In the genomic region with DNA sequence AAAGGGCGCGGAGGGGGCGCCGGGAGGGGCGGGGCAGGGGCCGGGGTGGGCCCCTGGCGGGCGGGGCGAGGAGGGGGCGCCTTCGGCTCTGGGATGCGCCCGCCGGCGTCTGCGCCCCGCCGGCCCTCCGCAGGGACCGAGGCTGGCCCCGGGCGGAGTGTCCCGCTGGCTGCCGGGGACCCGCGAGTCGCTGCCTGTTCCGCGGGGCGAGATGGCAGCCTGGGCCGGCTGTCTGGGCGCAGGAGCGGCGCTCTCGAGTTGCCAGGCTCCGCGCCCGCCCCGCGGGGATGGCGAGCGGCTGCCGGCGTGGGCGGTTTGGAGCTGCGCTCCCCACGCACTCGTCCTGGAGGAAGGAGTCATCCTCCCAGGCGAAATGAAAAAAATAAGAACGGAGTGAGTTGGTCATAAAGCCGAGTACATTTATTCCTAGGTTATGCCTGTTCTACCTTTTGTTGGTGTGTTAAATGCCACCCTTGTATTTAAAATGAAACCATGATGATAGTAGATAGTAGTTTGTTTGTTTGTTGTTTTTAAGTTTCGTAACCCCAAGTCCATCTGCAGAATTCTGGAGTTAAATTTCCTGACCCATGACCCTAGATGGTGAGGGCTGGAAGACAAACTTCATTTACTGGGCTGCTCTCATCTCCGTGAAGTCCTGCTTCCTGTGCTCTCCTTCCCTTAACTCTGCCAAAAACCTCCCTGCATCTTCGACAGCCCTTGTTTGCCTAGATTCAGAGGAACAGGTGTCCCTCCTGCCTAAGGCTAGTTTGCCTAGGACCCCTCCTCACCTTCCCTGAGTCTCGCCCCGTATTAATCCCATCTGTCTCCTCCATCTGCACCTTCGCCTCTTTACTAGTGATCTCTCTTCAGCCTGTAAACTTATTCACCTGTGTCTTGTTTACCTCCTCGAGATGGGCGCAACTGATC, we compare ENCODE assay signal across 8 cellular contexts. TPM values are rescaled to one million over a fixed set of nuclear protein-coding genes. Genes with fewer than 3 reads are reported as not detected.
DNase-seq lines count a peak whose midpoint lies in the region; ATAC-seq and TF ChIP-seq lines count a peak whose summit lies in the region.

No MANE protein-coding gene starts in this region.

- peak; percentile 43 for DNase-seq in NCI-H748 (lab: John Stamatoyannopoulos, UW; ENCODE audit: unreplicated experiment)
- DNase-seq in NCI-H748 treated with DMSO at 0.1 percent for 48 hours (lab: John Stamatoyannopoulos, UW), result no peak
- peak; percentile 39 for DNase-seq in activated CD8-positive, alpha-beta memory T cell treated with anti-CD3 and anti-CD28 coated beads, Interleukin-2, amount 10 ng/mL, durations not matched to agents 7 days and 5 days
- no peak for DNase-seq in epithelial cell of proximal tubule (ENCODE audit: low read depth)
- DNase-seq in thoracic aorta (ENCODE audit: low spot score), result no peak
- no peak for DNase-seq in DMS153 (lab: John Stamatoyannopoulos, UW)

- H3K36me3 Mint-ChIP-seq in activated CD8-positive, alpha-beta memory T cell treated with anti-CD3 and anti-CD28 coated beads, Interleukin-2, amount 10 ng/mL, durations not matched to agents 7 days and 5 days, result no peaks in the 10 kb centered on the region

- TF ChIP-seq CTCF in epithelial cell of proximal tubule (conservative IDR thresholded peaks at IDR 0.05; ENCODE audit: low read depth, low read length), result no peak
- no peak for TF ChIP-seq CTCF in thoracic aorta (IDR thresholded peaks at IDR 0.05)

- H3K27ac ChIP-seq in muscle layer of colon (ENCODE audit: low read depth, low read length) (peak overlapping the region; percentile 69), thoracic aorta (no peak overlapping the region)

- H3K4me1 ChIP-seq in muscle layer of colon (ENCODE audit: insufficient read depth, low read length), result peaks cover 11% of the 10 kb centered on the region
- H3K4me1 ChIP-seq in thoracic aorta (ENCODE audit: control insufficient read depth in 1 of 2, low read depth in 2 of 2), result peaks cover 0 to 16% of the 10 kb centered on the region in 2 donors

- peak overlapping the region; percentile 53 for H3K4me3 ChIP-seq in epithelial cell of proximal tubule (ENCODE audit: low read depth, low read length)
- H3K4me3 ChIP-seq in muscle layer of colon (ENCODE audit: low read depth in 1 of 2, low read length in 2 of 2), result peak overlapping the region; percentile 56 to 73
- peak overlapping the region; percentile 82 for H3K4me3 ChIP-seq in thoracic aorta

- H3K4me3 Mint-ChIP-seq in activated CD8-positive, alpha-beta memory T cell treated with anti-CD3 and anti-CD28 coated beads, Interleukin-2, amount 10 ng/mL, durations not matched to agents 7 days and 5 days, result peak overlapping the region; percentile 63

- H3K4me1 Mint-ChIP-seq in activated CD8-positive, alpha-beta memory T cell treated with anti-CD3 and anti-CD28 coated beads, Interleukin-2, amount 10 ng/mL, durations not matched to agents 7 days and 5 days, result peaks cover 14% of the 10 kb centered on the region

- H3K9me3 ChIP-seq in muscle layer of colon (ENCODE audit: low read length), result no peaks in the 10 kb centered on the region
- H3K9me3 ChIP-seq in thoracic aorta, result no peaks in the 10 kb centered on the region

- H3K27me3 ChIP-seq in muscle layer of colon (ENCODE audit: control insufficient read depth in 1 of 2, insufficient read depth in 2 of 2, low read length in 2 of 2), result no peaks in the 10 kb centered on the region
- no peaks in the 10 kb centered on the region for H3K27me3 ChIP-seq in thoracic aorta (replicated peaks; ENCODE audit: insufficient read depth)

- peak; percentile 50 for ATAC-seq in activated CD8-positive, alpha-beta memory T cell treated with anti-CD3 and anti-CD28 coated beads, Interleukin-2, amount 10 ng/mL, durations not matched to agents 7 days and 5 days
- ATAC-seq in thoracic aorta (ENCODE audit: insufficient number of reproducible peaks, low FRiP score, low read depth) (no peak), HG03342 (IDR thresholded peaks at IDR 0.05; ENCODE audit: unreplicated experiment) (no peak)

- CTCF ChIA-PET in activated CD8-positive, alpha-beta memory T cell treated with anti-CD3 and anti-CD28 coated beads, Interleukin-2, amount 10 ng/mL, durations not matched to agents 7 days and 5 days (lab: Charles Lee), result interaction anchor here (1.3 to 5.4 kb wide), 6 partner anchors 9 to 79 kb away, joined by 3 to 29 read pairs (median 6); no protein-coding TSS in a partner anchor

- H3K36me3 ChIP-seq in muscle layer of colon (ENCODE audit: insufficient read depth, low read length) (no peaks in the 10 kb centered on the region), thoracic aorta (no peaks in the 10 kb centered on the region)

- H3K27me3 Mint-ChIP-seq in activated CD8-positive, alpha-beta memory T cell treated with anti-CD3 and anti-CD28 coated beads, Interleukin-2, amount 10 ng/mL, durations not matched to agents 7 days and 5 days, result peaks cover 51% of the 10 kb centered on the region

- H3K9me3 Mint-ChIP-seq in activated CD8-positive, alpha-beta memory T cell treated with anti-CD3 and anti-CD28 coated beads, Interleukin-2, amount 10 ng/mL, durations not matched to agents 7 days and 5 days (ENCODE audit: low read depth), result no peaks in the 10 kb centered on the region

- H3K27ac Mint-ChIP-seq in activated CD8-positive, alpha-beta memory T cell treated with anti-CD3 and anti-CD28 coated beads, Interleukin-2, amount 10 ng/mL, durations not matched to agents 7 days and 5 days, result no peak overlapping the region

- peak overlapping the region; percentile 22 for H3K9ac ChIP-seq in muscle layer of colon (ENCODE audit: low read length)

RNA-seq across cellular contexts. Expression of a gene that starts 32.8 kb away (rescaled TPM):
- total RNA-seq in activated CD8-positive, alpha-beta memory T cell treated with anti-CD3 and anti-CD28 coated beads, Interleukin-2, amount 10 ng/mL, durations not matched to agents 7 days and 5 days, result 100 to 1,000 TPM; 192 to 234 TPM
- total RNA-seq in epithelial cell of proximal tubule, result 306 and 357 TPM in 2 replicates
- 100 to 1,000 TPM; 125 to 166 TPM for total RNA-seq in thoracic aorta

RNA-seq across cellular contexts. Expression of a gene that starts 54.7 kb away (rescaled TPM):
- not detected for total RNA-seq in activated CD8-positive, alpha-beta memory T cell treated with anti-CD3 and anti-CD28 coated beads, Interleukin-2, amount 10 ng/mL, durations not matched to agents 7 days and 5 days
- total RNA-seq in epithelial cell of proximal tubule (not detected in 2 replicates), thoracic aorta (under 1 TPM in 1 of 2 donors, not detected in 1; 0.14 TPM)

Comparison
In these comparisons a context has a peak if more than half of its experiments do, and no peak if none do; other contexts are left out.
1. DNase-seq: peak in NCI-H748 (single experiment) and activated CD8-positive, alpha-beta memory T cell treated with anti-CD3 and anti-CD28 coated beads, Interleukin-2, amount 10 ng/mL, durations not matched to agents 7 days and 5 days (single experiment); none in NCI-H748 treated with DMSO at 0.1 percent for 48 hours (single experiment), epithelial cell of proximal tubule (single experiment), thoracic aorta (single experiment) and DMS153 (single experiment).
2. Peak in every context shown above with its lines, with median percentiles within 50 percentile points of each other: H3K4me3 ChIP-seq.